In genomic region chr4:164802301-164802700, GRCh38 we compare ENCODE assay signal across 28 cellular contexts. TPM values are rescaled to one million over a fixed set of nuclear protein-coding genes. Genes with fewer than 3 reads are reported as not detected.
"Had no signal": no experiment of that assay in that cellular context is flagged by ENCODE, and none has a peak within 500 bp of the region (broad histone marks: within the 10 kb centered on the region; RNA-seq: fewer than 3 reads in every experiment).

No MANE protein-coding gene starts in this region.

- H3K36me3 ChIP-seq: esophagus muscularis mucosa, gastrocnemius medialis, heart right ventricle, pancreas, right lobe of liver, spleen, tibial artery, upper lobe of left lung, uterus had no signal

- H3K27ac ChIP-seq: esophagus muscularis mucosa, gastrocnemius medialis, heart right ventricle, pancreas, right lobe of liver, spleen, tibial artery, upper lobe of left lung, uterus had no signal

- H3K4me1 ChIP-seq: esophagus muscularis mucosa, gastrocnemius medialis, heart right ventricle, pancreas, right lobe of liver, spleen, tibial artery, upper lobe of left lung, uterus had no signal

- H3K4me3 Mint-ChIP-seq: naive thymus-derived CD8-positive, alpha-beta T cell; neural crest cell; stimulated activated memory B cell treated with anti-CD40 and anti-IgM and Interleukin-4, amounts not matched to agents 10 μg/mL and 1 μg/mL and 100 μg/mL, for 72 hours; stimulated activated naive CD8-positive, alpha-beta T cell treated with anti-CD3 and anti-CD28 coated beads, Interleukin-15, Interleukin-2, amounts not matched to agents 100 ng/mL and 50 ng/mL, for 24 hours had no signal

- H3K36me3 Mint-ChIP-seq: naive thymus-derived CD8-positive, alpha-beta T cell; stimulated activated memory B cell treated with anti-CD40 and anti-IgM and Interleukin-4, amounts not matched to agents 10 μg/mL and 1 μg/mL and 100 μg/mL, for 72 hours had no signal

- H3K9me3 ChIP-seq: esophagus muscularis mucosa, gastrocnemius medialis, heart right ventricle, pancreas, right lobe of liver, spleen, tibial artery, upper lobe of left lung, uterus had no signal

- H3K4me1 Mint-ChIP-seq: naive thymus-derived CD8-positive, alpha-beta T cell; stimulated activated memory B cell treated with anti-CD40 and anti-IgM and Interleukin-4, amounts not matched to agents 10 μg/mL and 1 μg/mL and 100 μg/mL, for 72 hours had no signal

- ATAC-seq: gastrocnemius medialis; heart right ventricle; left cardiac atrium; naive thymus-derived CD8-positive, alpha-beta T cell; pancreas; right lobe of liver; stimulated activated memory B cell treated with anti-CD40 and anti-IgM and Interleukin-4, amounts not matched to agents 10 μg/mL and 1 μg/mL and 100 μg/mL, for 72 hours had no signal

- H3K27ac Mint-ChIP-seq: naive thymus-derived CD8-positive, alpha-beta T cell; progenitor cell of endocrine pancreas; stimulated activated memory B cell treated with anti-CD40 and anti-IgM and Interleukin-4, amounts not matched to agents 10 μg/mL and 1 μg/mL and 100 μg/mL, for 72 hours; stimulated activated naive CD8-positive, alpha-beta T cell treated with anti-CD3 and anti-CD28 coated beads, Interleukin-15, Interleukin-2, amounts not matched to agents 100 ng/mL and 50 ng/mL, for 24 hours had no signal

- H3K9me3 Mint-ChIP-seq: naive thymus-derived CD8-positive, alpha-beta T cell; neural crest cell; stimulated activated memory B cell treated with anti-CD40 and anti-IgM and Interleukin-4, amounts not matched to agents 10 μg/mL and 1 μg/mL and 100 μg/mL, for 72 hours; stimulated activated naive CD8-positive, alpha-beta T cell treated with anti-CD3 and anti-CD28 coated beads, Interleukin-15, Interleukin-2, amounts not matched to agents 100 ng/mL and 50 ng/mL, for 24 hours had no signal

- H3K4me3 ChIP-seq: esophagus muscularis mucosa, gastrocnemius medialis, heart right ventricle, pancreas, right lobe of liver, spleen, tibial artery, upper lobe of left lung, uterus had no signal

- H3K27me3 ChIP-seq: gastrocnemius medialis, pancreas, right lobe of liver, spleen, tibial artery, upper lobe of left lung, uterus had no signal

- H3K27me3 Mint-ChIP-seq: progenitor cell of endocrine pancreas; stimulated activated memory B cell treated with anti-CD40 and anti-IgM and Interleukin-4, amounts not matched to agents 10 μg/mL and 1 μg/mL and 100 μg/mL, for 72 hours had no signal

- DNase-seq: effector memory CD4-positive, alpha-beta T cell; gastrocnemius medialis; heart right ventricle; islet precursor cell; left cardiac atrium; mammary epithelial cell; naive thymus-derived CD8-positive, alpha-beta T cell; occipital lobe; pancreas; retina; right lobe of liver; spleen; stimulated activated CD4-positive, alpha-beta T cell treated with anti-CD3 and anti-CD28 coated beads, Interleukin-15, amount 100 ng/mL, for 24 hours; stimulated activated CD4-positive, alpha-beta T cell treated with anti-CD3 and anti-CD28 coated beads, Interleukin-1b, Interleukin-23, amount 100 ng/mL, for 48 hours; stimulated activated CD4-positive, alpha-beta T cell treated with anti-CD3 and anti-CD28 coated beads, Interleukin-4, amount 100 ng/mL, for 24 hours; tibial artery; upper lobe of left lung; uterus had no signal

RNA-seq across cellular contexts. Expression of gene SMIM31, which starts 48.4 kb away (rescaled TPM):
- total RNA-seq: esophagus muscularis mucosa; fibroblast of villous mesenchyme; gastrocnemius medialis; heart right ventricle; left cardiac atrium; lower leg skin; mammary epithelial cell; mesenteric fat pad; mononuclear cell; naive thymus-derived CD8-positive, alpha-beta T cell; neural crest cell; occipital lobe; progenitor cell of endocrine pancreas; spleen; temporal lobe; uterus had no signal
